In the genomic region with DNA sequence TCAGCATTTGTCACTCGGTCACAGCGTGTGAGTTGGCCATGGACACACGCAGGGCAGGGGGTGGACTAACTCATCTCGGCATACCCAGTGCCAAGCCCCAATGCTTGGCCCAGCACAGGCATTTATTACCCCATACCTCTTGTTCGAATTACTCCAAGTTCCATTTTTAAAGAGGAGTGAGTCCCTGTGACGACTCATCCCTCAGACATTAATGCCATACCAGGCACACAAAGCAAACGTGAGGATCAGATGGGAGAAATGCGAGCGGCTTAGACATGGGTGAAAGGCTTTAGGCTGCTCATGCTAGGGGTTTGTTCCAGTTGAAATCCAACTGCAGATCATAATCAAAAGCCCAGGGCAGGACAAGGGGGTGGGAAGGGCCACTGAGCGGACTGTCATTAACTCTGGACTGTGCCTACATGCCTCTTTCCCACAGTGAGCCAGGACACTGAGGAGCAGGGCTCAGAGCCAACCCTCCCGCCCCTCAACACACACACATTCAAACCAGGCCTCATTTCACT, we compare ENCODE assay signal across 1 cellular context.
TF ChIP-seq lines count a peak whose summit lies in the region.

No MANE protein-coding gene starts in this region.

TF ChIP-seq in IMR-90, 13 proteins besides CTCF, POLR2A, EP300 and RAD21:
- TF ChIP-seq, protein P1, sequence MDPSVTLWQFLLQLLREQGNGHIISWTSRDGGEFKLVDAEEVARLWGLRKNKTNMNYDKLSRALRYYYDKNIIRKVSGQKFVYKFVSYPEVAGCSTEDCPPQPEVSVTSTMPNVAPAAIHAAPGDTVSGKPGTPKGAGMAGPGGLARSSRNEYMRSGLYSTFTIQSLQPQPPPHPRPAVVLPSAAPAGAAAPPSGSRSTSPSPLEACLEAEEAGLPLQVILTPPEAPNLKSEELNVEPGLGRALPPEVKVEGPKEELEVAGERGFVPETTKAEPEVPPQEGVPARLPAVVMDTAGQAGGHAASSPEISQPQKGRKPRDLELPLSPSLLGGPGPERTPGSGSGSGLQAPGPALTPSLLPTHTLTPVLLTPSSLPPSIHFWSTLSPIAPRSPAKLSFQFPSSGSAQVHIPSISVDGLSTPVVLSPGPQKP (IDR thresholded peaks at IDR 0.05; ENCODE audit: borderline replicate concordance, low read depth, low read length): no peak
- TF ChIP-seq RCOR1 (IDR thresholded peaks at IDR 0.05; ENCODE audit: insufficient replicate concordance, low read length): no peak
- peak; percentile 24; the same call in 1 of the 2 replicates for TF ChIP-seq CEBPB (IDR thresholded peaks at IDR 0.05; ENCODE audit: low read depth, low read length)
- no peak for TF ChIP-seq FOS (IDR thresholded peaks at IDR 0.05; ENCODE audit: low read depth, low read length)
- TF ChIP-seq RFX5 (IDR thresholded peaks at IDR 0.05; ENCODE audit: low read depth, low read length): no peak
- TF ChIP-seq, protein P2, sequence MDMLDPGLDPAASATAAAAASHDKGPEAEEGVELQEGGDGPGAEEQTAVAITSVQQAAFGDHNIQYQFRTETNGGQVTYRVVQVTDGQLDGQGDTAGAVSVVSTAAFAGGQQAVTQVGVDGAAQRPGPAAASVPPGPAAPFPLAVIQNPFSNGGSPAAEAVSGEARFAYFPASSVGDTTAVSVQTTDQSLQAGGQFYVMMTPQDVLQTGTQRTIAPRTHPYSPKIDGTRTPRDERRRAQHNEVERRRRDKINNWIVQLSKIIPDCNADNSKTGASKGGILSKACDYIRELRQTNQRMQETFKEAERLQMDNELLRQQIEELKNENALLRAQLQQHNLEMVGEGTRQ (IDR thresholded peaks at IDR 0.05; ENCODE audit: low read depth, low read length): no peak
- TF ChIP-seq NFE2L2 (IDR thresholded peaks at IDR 0.05; ENCODE audit: low read depth, low read length): no peak
- no peak for TF ChIP-seq MAZ (IDR thresholded peaks at IDR 0.05; ENCODE audit: borderline replicate concordance, low read depth, low read length)
- no peak for TF ChIP-seq MAFK (IDR thresholded peaks at IDR 0.05; ENCODE audit: low read depth, low read length)
- peak; percentile 91 for TF ChIP-seq BHLHE40 (IDR thresholded peaks at IDR 0.05; ENCODE audit: low read depth, low read length)
- no peak for TF ChIP-seq SMC3 (IDR thresholded peaks at IDR 0.05; ENCODE audit: low read depth, low read length)
- TF ChIP-seq MXI1 (IDR thresholded peaks at IDR 0.05; ENCODE audit: borderline replicate concordance, low read depth, low read length): no peak
